Comparison of ENCODE assay signal across 15 cellular contexts in genomic region chr20:33875055-33875454, GRCh38.
A peak's percentile ranks its signal among the peaks of the same experiment; 100 is the strongest.
DNase-seq lines count a peak whose midpoint lies in the region; ATAC-seq and TF ChIP-seq lines count a peak whose summit lies in the region.
"Had no signal": no experiment of that assay in that cellular context is flagged by ENCODE, and none has a peak within 500 bp of the region (broad histone marks: within the 10 kb centered on the region; RNA-seq: fewer than 3 reads in every experiment).

No MANE protein-coding gene starts in this region.

- H3K4me3 ChIP-seq in SU-DHL-6 (ENCODE audit: insufficient read depth, low read length, poor library complexity, severe bottlenecking) (peak overlapping the region; percentile 49), osteoblast (ENCODE audit: insufficient read depth, low read length) (no peak overlapping the region)

- H3K27ac ChIP-seq in SU-DHL-6 (ENCODE audit: low read depth, low read length) (peak overlapping the region; percentile 97), osteoblast (ENCODE audit: low read depth, low read length) (no peak overlapping the region)
- H3K27ac ChIP-seq: foreskin keratinocyte had no signal

- no peaks in the 10 kb centered on the region for H3K36me3 ChIP-seq in SU-DHL-6 (ENCODE audit: low read length)
- no peaks in the 10 kb centered on the region for H3K36me3 ChIP-seq in osteoblast (ENCODE audit: insufficient read depth, low read length)

- peaks cover 6% of the 10 kb centered on the region for H3K4me1 ChIP-seq in osteoblast (ENCODE audit: insufficient read depth, low read length)
- H3K4me1 ChIP-seq: foreskin keratinocyte had no signal

- DNase-seq in GM13977 (ENCODE audit: low spot score) (peak; percentile 61), osteoblast (ENCODE audit: insufficient read length, low spot score, missing footprints) (no peak), NCI-H748 treated with DMSO at 0.1 percent for 48 hours (lab: John Stamatoyannopoulos, UW) (no peak), AG20443 (ENCODE audit: low spot score) (no peak)
- no peak for DNase-seq in activated CD8-positive, alpha-beta memory T cell treated with anti-CD3 and anti-CD28 coated beads for 24 hours
- DNase-seq: activated CD8-positive, alpha-beta memory T cell treated with anti-CD3 and anti-CD28 coated beads, Interleukin-2, amount 50 U/mL, for 4 hours; activated naive CD8-positive, alpha-beta T cell treated with anti-CD3 and anti-CD28 coated beads, Interleukin-2, amount 50 U/mL, for 24 hours; foreskin keratinocyte; islet precursor cell; natural killer cell; NCI-H2107; trophoblast cell had no signal

- TF ChIP-seq CTCF in GM13977 (IDR thresholded peaks at IDR 0.05; ENCODE audit: extremely low read depth, insufficient read depth, missing control alignments) (no peak), SU-DHL-6 (IDR thresholded peaks at IDR 0.05; ENCODE audit: insufficient read depth, low read length, poor library complexity, severe bottlenecking) (no peak), osteoblast (IDR thresholded peaks at IDR 0.05; ENCODE audit: extremely low read depth, low read depth, low read length) (no peak)

- H4K20me1 ChIP-seq in SU-DHL-6 (ENCODE audit: low read depth, low read length) (no peaks in the 10 kb centered on the region), osteoblast (ENCODE audit: insufficient read depth, low read length) (no peaks in the 10 kb centered on the region)

- peak overlapping the region; percentile 61 for H3K9ac ChIP-seq in SU-DHL-6 (ENCODE audit: low read length)

- H3K9me3 ChIP-seq in SU-DHL-6 (ENCODE audit: insufficient read depth, low read length) (peaks cover 7% of the 10 kb centered on the region; the same call in 1 of the 2 replicates), osteoblast (ENCODE audit: low read depth, low read length) (no peaks in the 10 kb centered on the region)

- in situ Hi-C loops in GM13977 (cut with MboI; ENCODE audit: low pct_unique_long_range_greater_than_20kb, low sequenced_read_pairs, unreplicated experiment): no loop called here

- peaks cover 24% of the 10 kb centered on the region for H3F3A ChIP-seq in SU-DHL-6 (ENCODE audit: insufficient read depth)

- no peak overlapping the region for H2AFZ ChIP-seq in SU-DHL-6 (ENCODE audit: low read depth, low read length, severe bottlenecking)
- no peak overlapping the region for H2AFZ ChIP-seq in osteoblast (ENCODE audit: low read length)

- H3K27me3 ChIP-seq in SU-DHL-6 (ENCODE audit: low read length) (no peaks in the 10 kb centered on the region), osteoblast (ENCODE audit: insufficient read depth, low read length) (peaks cover 2% of the 10 kb centered on the region)

- peak; percentile 77 for ATAC-seq in GM21515 (IDR thresholded peaks at IDR 0.05; ENCODE audit: unreplicated experiment)
- peak; percentile 87 for ATAC-seq in HG03108 (IDR thresholded peaks at IDR 0.05; ENCODE audit: unreplicated experiment)
- ATAC-seq: activated naive CD8-positive, alpha-beta T cell treated with anti-CD3 and anti-CD28 coated beads, Interleukin-2, amount 50 U/mL, for 24 hours; foreskin keratinocyte; natural killer cell had no signal

- H3K9me2 ChIP-seq in SU-DHL-6 (replicated peaks; ENCODE audit: insufficient read depth, low read length): no peaks in the 10 kb centered on the region

- H3K4me2 ChIP-seq in SU-DHL-6 (ENCODE audit: low read depth, low read length, poor library complexity, severe bottlenecking) (peak overlapping the region; percentile 80), osteoblast (ENCODE audit: insufficient read depth, low read length) (no peak overlapping the region)

- H3K79me2 ChIP-seq in SU-DHL-6 (ENCODE audit: insufficient read depth, low read length): no peaks in the 10 kb centered on the region
- no peaks in the 10 kb centered on the region for H3K79me2 ChIP-seq in osteoblast (ENCODE audit: insufficient read depth, low read length)
